In genomic region chr5:124156408-124157027, GRCh38 we compare ENCODE assay signal across 15 cellular contexts.
DNase-seq lines count a peak whose midpoint lies in the region; ATAC-seq and TF ChIP-seq lines count a peak whose summit lies in the region.
"Had no signal": no experiment of that assay in that cellular context is flagged by ENCODE, and none has a peak within 500 bp of the region (broad histone marks: within the 10 kb centered on the region; RNA-seq: fewer than 3 reads in every experiment).

No MANE protein-coding gene starts in this region.

- H3K4me1 ChIP-seq in right atrium auricular region (no peaks in the 10 kb centered on the region), hepatocyte (ENCODE audit: insufficient read depth) (no peaks in the 10 kb centered on the region)
- H3K4me1 ChIP-seq: parathyroid adenoma had no signal

- no peaks in the 10 kb centered on the region for H4K20me1 ChIP-seq in hepatocyte (ENCODE audit: insufficient read depth, poor library complexity, severe bottlenecking)

- no peaks in the 10 kb centered on the region for H3K36me3 ChIP-seq in right atrium auricular region
- H3K36me3 ChIP-seq in hepatocyte (replicated peaks; ENCODE audit: insufficient read depth, low read depth), result no peaks in the 10 kb centered on the region
- H3K36me3 ChIP-seq: upper lobe of right lung had no signal

- TF ChIP-seq CTCF in right atrium auricular region (IDR thresholded peaks at IDR 0.05), result no peak
- no peak for TF ChIP-seq CTCF in activated B cell treated with CpG ODN at 0.5 μM for 24 hours (IDR thresholded peaks at IDR 0.05)
- no peak for TF ChIP-seq CTCF in hepatocyte (IDR thresholded peaks at IDR 0.05; ENCODE audit: poor library complexity)

- POLR2A ChIA-PET in activated B cell treated with CpG ODN at 0.5 μM for 24 hours (lab: Charles Lee), result interaction anchor here (0.6 kb wide), 1 partner anchor 1275 kb away, joined by 5 read pairs; no protein-coding TSS in a partner anchor

- no peaks in the 10 kb centered on the region for H3K27me3 Mint-ChIP-seq in activated B cell treated with CpG ODN at 0.5 μM for 24 hours
- H3K27me3 Mint-ChIP-seq: activated naive CD4-positive, alpha-beta T cell treated with anti-CD3 and anti-CD28 coated beads, Interleukin-2, amount 50 U/mL, for 24 hours had no signal

- ATAC-seq in left ventricle myocardium superior (peak; percentile 36), activated B cell treated with CpG ODN at 0.5 μM for 24 hours (ENCODE audit: low read depth) (no peak), GM19397 (IDR thresholded peaks at IDR 0.05; ENCODE audit: unreplicated experiment) (no peak)
- ATAC-seq: upper lobe of right lung had no signal

- peaks cover 16% of the 10 kb centered on the region for H3K9me3 Mint-ChIP-seq in activated B cell treated with CpG ODN at 0.5 μM for 24 hours

- H3K4me2 ChIP-seq in hepatocyte, result peak overlapping the region; percentile 53

- H3K4me3 Mint-ChIP-seq in activated B cell treated with CpG ODN at 0.5 μM for 24 hours, result no peak overlapping the region
- H3K4me3 Mint-ChIP-seq: activated naive CD4-positive, alpha-beta T cell treated with anti-CD3 and anti-CD28 coated beads, Interleukin-2, amount 50 U/mL, for 24 hours had no signal

- DNase-seq in left ventricle myocardium superior, result no peak
- no peak for DNase-seq in right atrium auricular region (ENCODE audit: low spot score)
- no peak for DNase-seq in activated B cell treated with CpG ODN at 0.5 μM for 24 hours
- DNase-seq in hepatocyte (ENCODE audit: low spot score), result no peak
- DNase-seq in NCI-H1930 (lab: John Stamatoyannopoulos, UW), result no peak
- no peak for DNase-seq in AG08396 (ENCODE audit: low spot score)
- DNase-seq in NCI-H187 (lab: John Stamatoyannopoulos, UW), result no peak
- DNase-seq: AML-193, NCI-H1694 treated with DMSO at 0.1 percent for 48 hours, NCI-H774, upper lobe of right lung had no signal

- H3K27ac ChIP-seq in right atrium auricular region (peak overlapping the region in 1 of 2 donors; percentile 41), hepatocyte (no peak overlapping the region)
- H3K27ac ChIP-seq: epithelial cell of prostate, parathyroid adenoma, upper lobe of right lung had no signal

- WGBS in hepatocyte (ENCODE audit: low lambda C conversion rate, missing lambda C conversion rate), result 69% methylated on average over 4 of the region's 4 CpGs

- CTCF ChIA-PET in activated B cell treated with CpG ODN at 0.5 μM for 24 hours (lab: Charles Lee), result no interaction called here

- H3K9me2 ChIP-seq in hepatocyte (replicated peaks; ENCODE audit: insufficient read depth), result no peaks in the 10 kb centered on the region

- peak overlapping the region; percentile 89 for H3K27ac Mint-ChIP-seq in activated B cell treated with CpG ODN at 0.5 μM for 24 hours
- H3K27ac Mint-ChIP-seq: activated naive CD4-positive, alpha-beta T cell treated with anti-CD3 and anti-CD28 coated beads, Interleukin-2, amount 50 U/mL, for 24 hours had no signal

- H2AFZ ChIP-seq in hepatocyte, result no peak overlapping the region

- H3K27me3 ChIP-seq in right atrium auricular region, result no peaks in the 10 kb centered on the region
- no peaks in the 10 kb centered on the region for H3K27me3 ChIP-seq in hepatocyte
- H3K27me3 ChIP-seq: upper lobe of right lung had no signal

- H3K9me3 ChIP-seq in right atrium auricular region (peaks cover 0 to 29% of the 10 kb centered on the region in 2 donors), hepatocyte (ENCODE audit: low read depth) (peaks cover 16% of the 10 kb centered on the region)

- H3K4me3 ChIP-seq in right atrium auricular region, result no peak overlapping the region
- no peak overlapping the region for H3K4me3 ChIP-seq in hepatocyte

- no peaks in the 10 kb centered on the region for H3K79me2 ChIP-seq in hepatocyte
- H3K79me2 ChIP-seq: parathyroid adenoma had no signal

- peaks cover 8% of the 10 kb centered on the region for H3K36me3 Mint-ChIP-seq in activated B cell treated with CpG ODN at 0.5 μM for 24 hours (ENCODE audit: low read depth)
- H3K36me3 Mint-ChIP-seq: activated naive CD4-positive, alpha-beta T cell treated with anti-CD3 and anti-CD28 coated beads, Interleukin-2, amount 50 U/mL, for 24 hours had no signal

- intact Hi-C loops in left ventricle myocardium superior (cut with micrococcal nuclease), result no loop called here
- intact Hi-C loops in activated B cell treated with CpG ODN at 0.5 μM for 24 hours (cut with micrococcal nuclease), result loop anchor here (5.0 kb wide), 2 partner anchors 79 to 591 kb away; partner anchors contain the start of gene ZNF608

- H3K4me1 Mint-ChIP-seq in activated B cell treated with CpG ODN at 0.5 μM for 24 hours, result peaks cover 44% of the 10 kb centered on the region
- H3K4me1 Mint-ChIP-seq: activated naive CD4-positive, alpha-beta T cell treated with anti-CD3 and anti-CD28 coated beads, Interleukin-2, amount 50 U/mL, for 24 hours had no signal
